In genomic region chr6:146985966-146986365, GRCh38 we compare ENCODE assay signal across 24 cellular contexts.
DNase-seq lines count a peak whose midpoint lies in the region; ATAC-seq, FAIRE-seq and TF ChIP-seq lines count a peak whose summit lies in the region.
"Had no signal": no experiment of that assay in that cellular context is flagged by ENCODE, and none has a peak within 500 bp of the region (broad histone marks: within the 10 kb centered on the region; RNA-seq: fewer than 3 reads in every experiment).

No MANE protein-coding gene starts in this region.

- in situ Hi-C loops in HepG2 (cut with HindIII; ENCODE audit: extremely low pct_ligation_motif_present, low pct_unique_long_range_greater_than_20kb) = loop anchor here (10.0 kb wide), 1 partner anchor 219 kb away; the partner anchor contains the start of gene STXBP5

- H4K20me1 ChIP-seq in HepG2 (ENCODE audit: insufficient read depth, low read length) = no peaks in the 10 kb centered on the region
- no peaks in the 10 kb centered on the region for H4K20me1 ChIP-seq in smooth muscle cell (ENCODE audit: low read depth)
- H4K20me1 ChIP-seq: BLaER1 had no signal

- TF ChIP-seq RAD21 in HepG2 (CRISPR knock-in tag; IDR thresholded peaks at IDR 0.05) = no peak

- H3K4me3 ChIP-seq in HepG2 (replicated peaks in 1 of 3; ENCODE audit: insufficient read depth in 1 of 3, low read depth in 2 of 3, low read length in 3 of 3) (no peak overlapping the region), right lobe of liver (no peak overlapping the region), smooth muscle cell (no peak overlapping the region), coronary artery (no peak overlapping the region)
- H3K4me3 ChIP-seq: BLaER1, GM12878 had no signal

- no TSS peak for BruUV-seq in HepG2 (replicated peaks; lab: Mats Ljungman, UMichigan)

- no peak overlapping the region for H3K4me2 ChIP-seq in HepG2 (ENCODE audit: low read depth, low read length)
- no peak overlapping the region for H3K4me2 ChIP-seq in smooth muscle cell
- H3K4me2 ChIP-seq: BLaER1 had no signal

- H3K9ac ChIP-seq in HepG2 (ENCODE audit: insufficient read depth, low read depth, low read length) (no peak overlapping the region), smooth muscle cell (ENCODE audit: low read depth) (no peak overlapping the region)
- H3K9ac ChIP-seq: BLaER1 had no signal

- TF ChIP-seq POLR2A in HepG2 (IDR thresholded peaks at IDR 0.05; ENCODE audit: insufficient read depth in 1 of 2, low read depth in 2 of 2, low read length in 2 of 2) (no peak), right lobe of liver (IDR thresholded peaks at IDR 0.05) (no peak)

- H3K4me1 ChIP-seq in HepG2 (ENCODE audit: insufficient read depth, low read length) (peaks cover 74% of the 10 kb centered on the region), right lobe of liver (no peaks in the 10 kb centered on the region), smooth muscle cell (ENCODE audit: low read depth) (peaks cover 2% of the 10 kb centered on the region)
- H3K4me1 ChIP-seq: BLaER1 had no signal

- peaks cover 3% of the 10 kb centered on the region for H3F3A ChIP-seq in smooth muscle cell (ENCODE audit: low read depth)

- TF ChIP-seq EP300 in HepG2 (IDR thresholded peaks at IDR 0.05; ENCODE audit: low read depth in 2 of 2, low read length in 2 of 2) (no peak), HepG2 (CRISPR knock-in tag; IDR thresholded peaks at IDR 0.05; ENCODE audit: borderline replicate concordance) (no peak)

- POLR2A ChIA-PET in HepG2 (lab: Yijun Ruan, JAX) = interaction anchor here (1.6 kb wide), 1 partner anchor 8 kb away, joined by 4 read pairs; no protein-coding TSS in a partner anchor

- 96% methylated on average over 2 of the region's 2 CpGs for WGBS in HepG2 (ENCODE audit: low lambda C conversion rate)
- WGBS in right lobe of liver (ENCODE audit: insufficient coverage, low coverage, low lambda C conversion rate, missing lambda C conversion rate) = 89% methylated on average over 2 of the region's 2 CpGs
- 97% methylated on average over 2 of the region's 2 CpGs for WGBS in smooth muscle cell (ENCODE audit: low lambda C conversion rate)

- DNase-seq in HepG2 (ENCODE audit: low spot score) = no peak
- no peak for DNase-seq in right lobe of liver
- DNase-seq in smooth muscle cell (lab: John Stamatoyannopoulos, UW; ENCODE audit: unreplicated experiment) = no peak
- DNase-seq in coronary artery (ENCODE audit: low spot score) = no peak
- DNase-seq: ACHN; BE2C; C1 segment of cervical spinal cord; CD4-positive, alpha-beta memory T cell; CD4-positive, CD25-positive, alpha-beta regulatory T cell; CD8-positive, alpha-beta memory T cell; COR-L47; DMS 273 treated with DMSO at 0.1 percent for 48 hours; DMS153; DMS53; DMS79; DND-41; EL; GDM1 had no signal

- no peak for TF ChIP-seq CTCF in HepG2 (CRISPR knock-in tag; IDR thresholded peaks at IDR 0.05)
- TF ChIP-seq CTCF in right lobe of liver (IDR thresholded peaks at IDR 0.05) = no peak
- TF ChIP-seq CTCF in VCaP (conservative IDR thresholded peaks at IDR 0.05) = no peak
- no peak for TF ChIP-seq CTCF in smooth muscle cell (IDR thresholded peaks at IDR 0.05; ENCODE audit: borderline replicate concordance, insufficient read depth, poor library complexity, severe bottlenecking)
- no peak for TF ChIP-seq CTCF in coronary artery (IDR thresholded peaks at IDR 0.05)

- intact Hi-C loops in HepG2 (cut with micrococcal nuclease; ENCODE audit: unreplicated experiment) (loop anchor here (2.0 kb wide), 3 partner anchors 35 to 217 kb away; no protein-coding TSS in a partner anchor), right lobe of liver (cut with DNase I) (no loop called here)

- H3K27me3 ChIP-seq in HepG2 (ENCODE audit: control insufficient read depth in 1 of 2, insufficient read depth in 2 of 2, low read length in 2 of 2) (no peaks in the 10 kb centered on the region), right lobe of liver (no peaks in the 10 kb centered on the region), smooth muscle cell (ENCODE audit: low read depth) (no peaks in the 10 kb centered on the region)
- H3K27me3 ChIP-seq: BE2C, BLaER1 had no signal

- no peaks in the 10 kb centered on the region for H3K36me3 ChIP-seq in HepG2 (replicated peaks in 1 of 2; ENCODE audit: control insufficient read depth in 1 of 2, insufficient read depth in 2 of 2, low read length in 2 of 2)
- no peaks in the 10 kb centered on the region for H3K36me3 ChIP-seq in right lobe of liver
- H3K36me3 ChIP-seq in smooth muscle cell (ENCODE audit: low read depth) = no peaks in the 10 kb centered on the region
- H3K36me3 ChIP-seq: BE2C, BLaER1 had no signal

- CTCF ChIA-PET in HepG2 (lab: Yijun Ruan, JAX; ENCODE audit: low intra/inter-chr PET ratio, low total read pairs) = no interaction called here

- H3K79me2 ChIP-seq in HepG2 (ENCODE audit: insufficient read depth, low read length) (no peaks in the 10 kb centered on the region), smooth muscle cell (ENCODE audit: low read depth) (no peaks in the 10 kb centered on the region)

- no peaks in the 10 kb centered on the region for H3K9me3 ChIP-seq in HepG2 (ENCODE audit: low read length)
- no peaks in the 10 kb centered on the region for H3K9me3 ChIP-seq in right lobe of liver
- H3K9me3 ChIP-seq in smooth muscle cell (replicated peaks; ENCODE audit: low read depth) = no peaks in the 10 kb centered on the region
- H3K9me3 ChIP-seq: BE2C, BLaER1 had no signal

- H3K27ac ChIP-seq in HepG2 (ENCODE audit: extremely low read length, insufficient read depth, low read length) (no peak overlapping the region), right lobe of liver (no peak overlapping the region), VCaP (0 out of 2 replicates have a peak overlapping the region, but pooled peaks have one; percentile 32), smooth muscle cell (ENCODE audit: low read depth) (no peak overlapping the region), coronary artery (no peak overlapping the region)
- H3K27ac ChIP-seq: 22Rv1, BLaER1 had no signal

- ATAC-seq in HepG2 (no peak), right lobe of liver (no peak)
- ATAC-seq: GM12878 had no signal

- FAIRE-seq in HepG2 (lab: Jason Lieb, UNC) = no peak
- FAIRE-seq: GM12878, GM12892, GM18507 had no signal

- no peak overlapping the region for H2AFZ ChIP-seq in HepG2 (ENCODE audit: low read length)
- no peak overlapping the region for H2AFZ ChIP-seq in smooth muscle cell (ENCODE audit: low read depth)

TF ChIP-seq in HepG2, 621 proteins besides CTCF, POLR2A, EP300 and RAD21:
- TF ChIP-seq ZNF607 (CRISPR knock-in tag; IDR thresholded peaks at IDR 0.05; ENCODE audit: borderline replicate concordance) = no peak
- peak; percentile 39; the same call in 1 of the 2 replicates for TF ChIP-seq ZMYM3 (CRISPR knock-in tag; IDR thresholded peaks at IDR 0.05)
- TF ChIP-seq ZNF251 (CRISPR knock-in tag; IDR thresholded peaks at IDR 0.05) = 0 out of 2 replicates have a peak, but pooled peaks have one; percentile 50
